ENCODE assay signal across 8 cellular contexts in genomic region chr3:111668912-111669488, GRCh38. TPM values are rescaled to one million over a fixed set of nuclear protein-coding genes. Genes with fewer than 3 reads are reported as not detected.
DNase-seq lines count a peak whose midpoint lies in the region; ATAC-seq and TF ChIP-seq lines count a peak whose summit lies in the region.

No MANE protein-coding gene starts in this region.

- H3K36me3 ChIP-seq in naive thymus-derived CD4-positive, alpha-beta T cell (ENCODE audit: control insufficient read depth in 2 of 3, insufficient read depth in 3 of 3, low read length in 3 of 3), result no peaks in the 10 kb centered on the region

- H3K27ac ChIP-seq in epithelial cell of prostate, result peak overlapping the region; percentile 28
- peak overlapping the region; percentile 14 for H3K27ac ChIP-seq in naive thymus-derived CD4-positive, alpha-beta T cell (ENCODE audit: low read depth, low read length)

- peak overlapping the region; percentile 1; the same call in 1 of the 2 replicates for H3K4me3 Mint-ChIP-seq in HFFc6
- peak overlapping the region in 8 of 10 donors; percentile 20 to 74 (median 36) for H3K4me3 Mint-ChIP-seq in naive thymus-derived CD4-positive, alpha-beta T cell

- no peaks in the 10 kb centered on the region for H3K27me3 ChIP-seq in naive thymus-derived CD4-positive, alpha-beta T cell (ENCODE audit: control insufficient read depth in 2 of 2, insufficient read depth in 2 of 2, low read length in 2 of 2)

- no peak for DNase-seq in activated CD4-positive, CD25-positive, alpha-beta regulatory T cell treated with anti-CD3 and anti-CD28 coated beads, Interleukin-2, amount 50 U/mL, for 72 hours
- DNase-seq in HFFc6 (peak; percentile 75), NCI-H1105 treated with DMSO at 0.1 percent for 48 hours (lab: John Stamatoyannopoulos, UW) (peak; percentile 86), SKM-1 treated with dmso at 0.1 percent for 144 hours (lab: John Stamatoyannopoulos, UW; ENCODE audit: unreplicated experiment) (peak; percentile 74), epithelial cell of prostate (ENCODE audit: low read depth, low spot score) (no peak), GM19240 (ENCODE audit: insufficient read length, low spot score) (no peak)
- peak in 7 of 9 donors; percentile 22 to 64 (median 53) for DNase-seq in naive thymus-derived CD4-positive, alpha-beta T cell

- H3K4me1 Mint-ChIP-seq in HFFc6 (ENCODE audit: low read depth), result peaks cover 70% of the 10 kb centered on the region
- peaks cover 46 to 91% (median 85%) of the 10 kb centered on the region in 7 donors for H3K4me1 Mint-ChIP-seq in naive thymus-derived CD4-positive, alpha-beta T cell

- peak; percentile 46 to 49 for ATAC-seq in activated CD4-positive, CD25-positive, alpha-beta regulatory T cell treated with anti-CD3 and anti-CD28 coated beads, Interleukin-2, amount 50 U/mL, for 24 hours
- peak; percentile 53 for ATAC-seq in naive thymus-derived CD4-positive, alpha-beta T cell

- H3K9me3 Mint-ChIP-seq in HFFc6, result no peaks in the 10 kb centered on the region
- peaks cover 0 to 7% (median 0%) of the 10 kb centered on the region in 11 donors for H3K9me3 Mint-ChIP-seq in naive thymus-derived CD4-positive, alpha-beta T cell

- intact Hi-C loops in naive thymus-derived CD4-positive, alpha-beta T cell (cut with micrococcal nuclease), result loop anchor here (1.0 to 10.0 kb wide), 18 partner anchors 7 to 826 kb away; partner anchors contain the start of genes CD96 (in 2 of the 2), BTLA (in 1 of the 2) and NECTIN3 (in 1 of the 2)

- peak overlapping the region; percentile 45 for H3K27ac Mint-ChIP-seq in HFFc6
- peak overlapping the region; percentile 26 to 94 (median 76) for H3K27ac Mint-ChIP-seq in naive thymus-derived CD4-positive, alpha-beta T cell

- POLR2A ChIA-PET in naive thymus-derived CD4-positive, alpha-beta T cell (lab: Charles Lee), result interaction anchor here (1.3 to 3.6 kb wide), 5 partner anchors 20 to 310 kb away, joined by 4 to 19 read pairs (median 6); partner anchors contain the start of gene ABHD10

- H3K27me3 Mint-ChIP-seq in HFFc6 (ENCODE audit: insufficient read depth), result no peaks in the 10 kb centered on the region
- no peaks in the 10 kb centered on the region for H3K27me3 Mint-ChIP-seq in naive thymus-derived CD4-positive, alpha-beta T cell

- H3K4me3 ChIP-seq in naive thymus-derived CD4-positive, alpha-beta T cell (ENCODE audit: low read length), result no peak overlapping the region

- no peaks in the 10 kb centered on the region for H3K9me3 ChIP-seq in naive thymus-derived CD4-positive, alpha-beta T cell (ENCODE audit: control insufficient read depth in 2 of 3, low read length in 3 of 3)

- H3K36me3 Mint-ChIP-seq in HFFc6 (ENCODE audit: low read depth), result no peaks in the 10 kb centered on the region
- H3K36me3 Mint-ChIP-seq in naive thymus-derived CD4-positive, alpha-beta T cell, result peaks cover 0 to 45% (median 9%) of the 10 kb centered on the region in 5 donors

- peaks cover 52 to 59% of the 10 kb centered on the region in 2 donors for H3K4me1 ChIP-seq in naive thymus-derived CD4-positive, alpha-beta T cell (ENCODE audit: control insufficient read depth in 2 of 2, insufficient read depth in 2 of 2, low read length in 2 of 2)

- peak; percentile 87 for TF ChIP-seq CTCF in HFFc6 (IDR thresholded peaks at IDR 0.05)

- CTCF ChIA-PET in naive thymus-derived CD4-positive, alpha-beta T cell (lab: Charles Lee), result interaction anchor here (0.5 to 6.4 kb wide), 17 partner anchors 8 to 524 kb away, joined by 3 to 102 read pairs (median 5); no protein-coding TSS in a partner anchor

RNA-seq across cellular contexts. Expression of gene PLCXD2, which starts 5.5 kb away (rescaled TPM):
- 1 to 10 TPM; 1.4 to 3.9 (median 1.8) TPM for total RNA-seq in HFFc6 (2021; fragmentation: NEBNext Ultra II Directional; extraction: Animal tissue kit (Norgen Biotek cat#: 25700))
- 10 to 100 TPM in 3 of 5 experiments, 1 to 10 TPM in 2; 8.2 to 18.3 (median 12.3) TPM for total RNA-seq in naive thymus-derived CD4-positive, alpha-beta T cell
- 1 to 10 TPM; 2.1 to 2.4 TPM for polyA plus RNA-seq in naive thymus-derived CD4-positive, alpha-beta T cell

Comparison
In these comparisons a context has a peak if more than half of its experiments do, and no peak if none do; other contexts are left out.
1. DNase-seq: peak in HFFc6 (single experiment), NCI-H1105 treated with DMSO at 0.1 percent for 48 hours (single experiment), SKM-1 treated with dmso at 0.1 percent for 144 hours (single experiment) and naive thymus-derived CD4-positive, alpha-beta T cell (7 of 9); none in activated CD4-positive, CD25-positive, alpha-beta regulatory T cell treated with anti-CD3 and anti-CD28 coated beads, Interleukin-2, amount 50 U/mL, for 72 hours (single experiment), epithelial cell of prostate (single experiment) and GM19240 (single experiment).